ENCODE assay signal across 2 cellular contexts in the genomic region with DNA sequence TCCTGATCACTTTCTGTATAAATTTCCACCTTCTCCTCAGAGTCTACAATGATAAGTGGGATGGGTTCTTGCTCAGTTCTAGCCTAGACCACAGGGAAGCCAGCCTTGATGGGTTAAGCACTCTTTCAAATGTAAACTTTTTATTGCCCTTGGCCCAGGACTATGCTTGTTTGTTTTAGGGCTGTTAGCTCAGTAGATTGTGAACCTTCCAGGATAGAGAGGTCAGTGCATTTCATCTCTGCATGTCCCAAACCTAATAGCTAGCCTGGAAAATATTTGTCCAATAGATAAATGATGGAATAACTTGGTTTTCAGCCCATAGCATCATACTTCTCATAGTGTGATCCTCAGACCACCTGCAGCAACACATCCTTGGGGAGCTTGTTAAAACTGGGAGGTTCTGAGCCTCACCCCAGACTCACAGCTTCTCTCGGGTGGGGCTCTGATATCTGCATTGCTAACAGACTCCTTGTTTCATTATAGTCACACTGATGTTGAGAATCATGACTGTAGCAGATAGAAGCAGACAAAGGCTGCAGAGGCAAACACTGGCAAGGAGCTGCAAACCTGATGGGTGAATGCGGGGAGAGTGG.
TF ChIP-seq lines count a peak whose summit lies in the region.

No MANE protein-coding gene starts in this region.

TF ChIP-seq in HEK293, 187 proteins besides CTCF, POLR2A, EP300 and RAD21 (continued from another document):
- TF ChIP-seq ZNF292 (tag by site-specific recombination; IDR thresholded peaks at IDR 0.05; ENCODE audit: borderline replicate concordance, low read depth) (no peak), ZNF501 (tag by site-specific recombination; IDR thresholded peaks at IDR 0.05) (no peak)

TF ChIP-seq in HepG2, 621 proteins besides CTCF, POLR2A, EP300 and RAD21 (continued from another document and continues in another):
- TF ChIP-seq IRF2 (CRISPR knock-in tag; IDR thresholded peaks at IDR 0.05): no peak
- TF ChIP-seq, protein P1, sequence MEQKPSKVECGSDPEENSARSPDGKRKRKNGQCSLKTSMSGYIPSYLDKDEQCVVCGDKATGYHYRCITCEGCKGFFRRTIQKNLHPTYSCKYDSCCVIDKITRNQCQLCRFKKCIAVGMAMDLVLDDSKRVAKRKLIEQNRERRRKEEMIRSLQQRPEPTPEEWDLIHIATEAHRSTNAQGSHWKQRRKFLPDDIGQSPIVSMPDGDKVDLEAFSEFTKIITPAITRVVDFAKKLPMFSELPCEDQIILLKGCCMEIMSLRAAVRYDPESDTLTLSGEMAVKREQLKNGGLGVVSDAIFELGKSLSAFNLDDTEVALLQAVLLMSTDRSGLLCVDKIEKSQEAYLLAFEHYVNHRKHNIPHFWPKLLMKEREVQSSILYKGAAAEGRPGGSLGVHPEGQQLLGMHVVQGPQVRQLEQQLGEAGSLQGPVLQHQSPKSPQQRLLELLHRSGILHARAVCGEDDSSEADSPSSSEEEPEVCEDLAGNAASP (CRISPR knock-in tag; IDR thresholded peaks at IDR 0.05; ENCODE audit: borderline replicate concordance): 0 out of 2 replicates have a peak, but pooled peaks have one; percentile 20
- peak; percentile 61; the same call in 1 of the 2 replicates for TF ChIP-seq NR2F6 (IDR thresholded peaks at IDR 0.05)
- TF ChIP-seq NR2F6 (CRISPR knock-in tag; IDR thresholded peaks at IDR 0.05): peak; percentile 66; the same call in 1 of the 2 replicates
- TF ChIP-seq FOXO1 (CRISPR knock-in tag; IDR thresholded peaks at IDR 0.05): no peak
- TF ChIP-seq ZNF460 (CRISPR knock-in tag; IDR thresholded peaks at IDR 0.05; ENCODE audit: borderline replicate concordance): no peak
- no peak for TF ChIP-seq SCMH1 (CRISPR knock-in tag; IDR thresholded peaks at IDR 0.05; ENCODE audit: borderline replicate concordance)
- TF ChIP-seq ZNF205 (CRISPR knock-in tag; IDR thresholded peaks at IDR 0.05): no peak
- peak; percentile 51 for TF ChIP-seq TCF7 (IDR thresholded peaks at IDR 0.05; ENCODE audit: low read depth)
- peak; percentile 55 for TF ChIP-seq FOXA3 (CRISPR knock-in tag; IDR thresholded peaks at IDR 0.05)
- TF ChIP-seq ZNF552 (CRISPR knock-in tag; IDR thresholded peaks at IDR 0.05; ENCODE audit: borderline replicate concordance): no peak
- no peak for TF ChIP-seq HES4 (CRISPR knock-in tag; IDR thresholded peaks at IDR 0.05; ENCODE audit: borderline replicate concordance)
- peak; percentile 41; the same call in 1 of the 2 replicates for TF ChIP-seq RXRB (CRISPR knock-in tag; IDR thresholded peaks at IDR 0.05; ENCODE audit: borderline replicate concordance)
- TF ChIP-seq NRL (CRISPR knock-in tag; IDR thresholded peaks at IDR 0.05; ENCODE audit: borderline replicate concordance): no peak
- TF ChIP-seq U2AF1 (optimal IDR thresholded peaks at IDR 0.05; ENCODE audit: low read depth, low read length): no peak
- no peak for TF ChIP-seq ZNF850 (CRISPR knock-in tag; conservative IDR thresholded peaks at IDR 0.05)
- TF ChIP-seq LCORL (IDR thresholded peaks at IDR 0.05): no peak
- peak; percentile 65 for TF ChIP-seq LCORL (CRISPR knock-in tag; IDR thresholded peaks at IDR 0.05)
- peak; percentile 70 for TF ChIP-seq RARA (CRISPR knock-in tag; IDR thresholded peaks at IDR 0.05)
- TF ChIP-seq ZNF343 (CRISPR knock-in tag; IDR thresholded peaks at IDR 0.05): no peak
- TF ChIP-seq FOXP1 (IDR thresholded peaks at IDR 0.05): no peak
- TF ChIP-seq FOXP1 (CRISPR knock-in tag; IDR thresholded peaks at IDR 0.05): no peak
- TF ChIP-seq CHD2 (IDR thresholded peaks at IDR 0.05; ENCODE audit: low read depth, low read length): no peak
- no peak for TF ChIP-seq IKZF1 (IDR thresholded peaks at IDR 0.05)
- TF ChIP-seq FLYWCH1 (CRISPR knock-in tag; IDR thresholded peaks at IDR 0.05): no peak
- TF ChIP-seq ZNF501 (CRISPR knock-in tag; IDR thresholded peaks at IDR 0.05): no peak
- no peak for TF ChIP-seq JUNB (CRISPR knock-in tag; IDR thresholded peaks at IDR 0.05; ENCODE audit: borderline replicate concordance)
- TF ChIP-seq MLLT10 (CRISPR knock-in tag; IDR thresholded peaks at IDR 0.05): no peak
- TF ChIP-seq ZNF138 (CRISPR knock-in tag; IDR thresholded peaks at IDR 0.05; ENCODE audit: low read depth): no peak
- no peak for TF ChIP-seq ZNF598 (CRISPR knock-in tag; IDR thresholded peaks at IDR 0.05; ENCODE audit: borderline replicate concordance)
- TF ChIP-seq ZGPAT (CRISPR knock-in tag; IDR thresholded peaks at IDR 0.05): no peak
- TF ChIP-seq DZIP1 (CRISPR knock-in tag; IDR thresholded peaks at IDR 0.05): no peak
- TF ChIP-seq ZNF432 (CRISPR knock-in tag; IDR thresholded peaks at IDR 0.05; ENCODE audit: borderline replicate concordance): no peak
- TF ChIP-seq, protein P2, sequence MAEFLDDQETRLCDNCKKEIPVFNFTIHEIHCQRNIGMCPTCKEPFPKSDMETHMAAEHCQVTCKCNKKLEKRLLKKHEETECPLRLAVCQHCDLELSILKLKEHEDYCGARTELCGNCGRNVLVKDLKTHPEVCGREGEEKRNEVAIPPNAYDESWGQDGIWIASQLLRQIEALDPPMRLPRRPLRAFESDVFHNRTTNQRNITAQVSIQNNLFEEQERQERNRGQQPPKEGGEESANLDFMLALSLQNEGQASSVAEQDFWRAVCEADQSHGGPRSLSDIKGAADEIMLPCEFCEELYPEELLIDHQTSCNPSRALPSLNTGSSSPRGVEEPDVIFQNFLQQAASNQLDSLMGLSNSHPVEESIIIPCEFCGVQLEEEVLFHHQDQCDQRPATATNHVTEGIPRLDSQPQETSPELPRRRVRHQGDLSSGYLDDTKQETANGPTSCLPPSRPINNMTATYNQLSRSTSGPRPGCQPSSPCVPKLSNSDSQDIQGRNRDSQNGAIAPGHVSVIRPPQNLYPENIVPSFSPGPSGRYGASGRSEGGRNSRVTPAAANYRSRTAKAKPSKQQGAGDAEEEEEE (CRISPR knock-in tag; IDR thresholded peaks at IDR 0.05; ENCODE audit: borderline replicate concordance): no peak
- TF ChIP-seq NR2F1 (CRISPR knock-in tag; IDR thresholded peaks at IDR 0.05): 0 out of 4 replicates have a peak, but pooled peaks of 1 of the 2 experiments have one; percentile 27
- TF ChIP-seq, protein P3, sequence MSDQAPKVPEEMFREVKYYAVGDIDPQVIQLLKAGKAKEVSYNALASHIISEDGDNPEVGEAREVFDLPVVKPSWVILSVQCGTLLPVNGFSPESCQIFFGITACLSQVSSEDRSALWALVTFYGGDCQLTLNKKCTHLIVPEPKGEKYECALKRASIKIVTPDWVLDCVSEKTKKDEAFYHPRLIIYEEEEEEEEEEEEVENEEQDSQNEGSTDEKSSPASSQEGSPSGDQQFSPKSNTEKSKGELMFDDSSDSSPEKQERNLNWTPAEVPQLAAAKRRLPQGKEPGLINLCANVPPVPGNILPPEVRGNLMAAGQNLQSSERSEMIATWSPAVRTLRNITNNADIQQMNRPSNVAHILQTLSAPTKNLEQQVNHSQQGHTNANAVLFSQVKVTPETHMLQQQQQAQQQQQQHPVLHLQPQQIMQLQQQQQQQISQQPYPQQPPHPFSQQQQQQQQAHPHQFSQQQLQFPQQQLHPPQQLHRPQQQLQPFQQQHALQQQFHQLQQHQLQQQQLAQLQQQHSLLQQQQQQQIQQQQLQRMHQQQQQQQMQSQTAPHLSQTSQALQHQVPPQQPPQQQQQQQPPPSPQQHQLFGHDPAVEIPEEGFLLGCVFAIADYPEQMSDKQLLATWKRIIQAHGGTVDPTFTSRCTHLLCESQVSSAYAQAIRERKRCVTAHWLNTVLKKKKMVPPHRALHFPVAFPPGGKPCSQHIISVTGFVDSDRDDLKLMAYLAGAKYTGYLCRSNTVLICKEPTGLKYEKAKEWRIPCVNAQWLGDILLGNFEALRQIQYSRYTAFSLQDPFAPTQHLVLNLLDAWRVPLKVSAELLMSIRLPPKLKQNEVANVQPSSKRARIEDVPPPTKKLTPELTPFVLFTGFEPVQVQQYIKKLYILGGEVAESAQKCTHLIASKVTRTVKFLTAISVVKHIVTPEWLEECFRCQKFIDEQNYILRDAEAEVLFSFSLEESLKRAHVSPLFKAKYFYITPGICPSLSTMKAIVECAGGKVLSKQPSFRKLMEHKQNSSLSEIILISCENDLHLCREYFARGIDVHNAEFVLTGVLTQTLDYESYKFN (CRISPR knock-in tag; conservative IDR thresholded peaks at IDR 0.05): peak; percentile 58; the same call in 1 of the 2 replicates
- TF ChIP-seq, protein P4, sequence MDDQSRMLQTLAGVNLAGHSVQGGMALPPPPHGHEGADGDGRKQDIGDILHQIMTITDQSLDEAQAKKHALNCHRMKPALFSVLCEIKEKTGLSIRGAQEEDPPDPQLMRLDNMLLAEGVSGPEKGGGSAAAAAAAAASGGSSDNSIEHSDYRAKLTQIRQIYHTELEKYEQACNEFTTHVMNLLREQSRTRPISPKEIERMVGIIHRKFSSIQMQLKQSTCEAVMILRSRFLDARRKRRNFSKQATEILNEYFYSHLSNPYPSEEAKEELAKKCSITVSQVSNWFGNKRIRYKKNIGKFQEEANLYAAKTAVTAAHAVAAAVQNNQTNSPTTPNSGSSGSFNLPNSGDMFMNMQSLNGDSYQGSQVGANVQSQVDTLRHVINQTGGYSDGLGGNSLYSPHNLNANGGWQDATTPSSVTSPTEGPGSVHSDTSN (CRISPR knock-in tag; IDR thresholded peaks at IDR 0.05; ENCODE audit: borderline replicate concordance): no peak
- TF ChIP-seq ZNF644 (CRISPR knock-in tag; IDR thresholded peaks at IDR 0.05; ENCODE audit: low read depth): 0 out of 2 replicates have a peak, but pooled peaks have one; percentile 38
- TF ChIP-seq MLXIP (CRISPR knock-in tag; IDR thresholded peaks at IDR 0.05; ENCODE audit: borderline replicate concordance): no peak
- TF ChIP-seq KMT2A (CRISPR knock-in tag; IDR thresholded peaks at IDR 0.05): no peak
- TF ChIP-seq HNRNPH1 (optimal IDR thresholded peaks at IDR 0.05; ENCODE audit: low read depth, low read length): no peak
- TF ChIP-seq HDAC1 (CRISPR knock-in tag; IDR thresholded peaks at IDR 0.05): 0 out of 2 replicates have a peak, but pooled peaks have one; percentile 42
- TF ChIP-seq HMG20A (CRISPR knock-in tag; IDR thresholded peaks at IDR 0.05; ENCODE audit: borderline replicate concordance): 0 out of 2 replicates have a peak, but pooled peaks have one; percentile 43
- TF ChIP-seq NFE2L2 (IDR thresholded peaks at IDR 0.05; ENCODE audit: low read length): no peak
- no peak for TF ChIP-seq ZNF362 (CRISPR knock-in tag; IDR thresholded peaks at IDR 0.05; ENCODE audit: borderline replicate concordance)
